2 cellular contexts compared by ENCODE assay signal in the genomic region with DNA sequence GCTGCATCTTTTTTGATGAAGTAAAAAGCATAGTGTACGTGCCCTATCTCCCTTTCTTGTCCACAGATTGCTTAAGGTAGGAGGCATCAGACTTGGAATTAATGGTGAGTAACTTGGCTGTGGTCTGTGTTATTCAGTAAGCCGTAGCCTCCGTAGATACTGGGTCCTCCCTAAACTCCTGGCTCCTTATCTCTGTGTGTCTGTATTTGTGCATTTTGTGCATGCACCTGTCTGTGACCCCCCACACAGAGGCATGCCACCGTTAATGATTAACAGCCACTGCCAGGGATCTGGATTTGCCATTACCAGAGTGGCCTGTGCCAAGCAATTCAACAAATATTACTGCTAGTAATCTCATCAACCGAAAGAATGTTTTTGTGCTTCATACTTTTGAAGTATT.
A peak's percentile ranks its signal among the peaks of the same experiment; 100 is the strongest.
TF ChIP-seq lines count a peak whose summit lies in the region.

No MANE protein-coding gene starts in this region.

TF ChIP-seq in HEK293, 187 proteins besides CTCF, POLR2A, EP300 and RAD21 (continues in another document):
- no peak for TF ChIP-seq ZNF121 (tag by site-specific recombination; IDR thresholded peaks at IDR 0.05)
- TF ChIP-seq GLIS1 (tag by site-specific recombination; IDR thresholded peaks at IDR 0.05), result peak; percentile 97
- TF ChIP-seq, protein P1, sequence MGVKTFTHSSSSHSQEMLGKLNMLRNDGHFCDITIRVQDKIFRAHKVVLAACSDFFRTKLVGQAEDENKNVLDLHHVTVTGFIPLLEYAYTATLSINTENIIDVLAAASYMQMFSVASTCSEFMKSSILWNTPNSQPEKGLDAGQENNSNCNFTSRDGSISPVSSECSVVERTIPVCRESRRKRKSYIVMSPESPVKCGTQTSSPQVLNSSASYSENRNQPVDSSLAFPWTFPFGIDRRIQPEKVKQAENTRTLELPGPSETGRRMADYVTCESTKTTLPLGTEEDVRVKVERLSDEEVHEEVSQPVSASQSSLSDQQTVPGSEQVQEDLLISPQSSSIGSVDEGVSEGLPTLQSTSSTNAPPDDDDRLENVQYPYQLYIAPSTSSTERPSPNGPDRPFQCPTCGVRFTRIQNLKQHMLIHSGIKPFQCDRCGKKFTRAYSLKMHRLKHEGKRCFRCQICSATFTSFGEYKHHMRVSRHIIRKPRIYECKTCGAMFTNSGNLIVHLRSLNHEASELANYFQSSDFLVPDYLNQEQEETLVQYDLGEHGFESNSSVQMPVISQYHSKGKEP (tag by site-specific recombination; IDR thresholded peaks at IDR 0.05), result peak; percentile 92
- TF ChIP-seq ZXDB (tag by site-specific recombination; IDR thresholded peaks at IDR 0.05), result 0 out of 2 replicates have a peak, but pooled peaks have one; percentile 23
- TF ChIP-seq, protein P2, sequence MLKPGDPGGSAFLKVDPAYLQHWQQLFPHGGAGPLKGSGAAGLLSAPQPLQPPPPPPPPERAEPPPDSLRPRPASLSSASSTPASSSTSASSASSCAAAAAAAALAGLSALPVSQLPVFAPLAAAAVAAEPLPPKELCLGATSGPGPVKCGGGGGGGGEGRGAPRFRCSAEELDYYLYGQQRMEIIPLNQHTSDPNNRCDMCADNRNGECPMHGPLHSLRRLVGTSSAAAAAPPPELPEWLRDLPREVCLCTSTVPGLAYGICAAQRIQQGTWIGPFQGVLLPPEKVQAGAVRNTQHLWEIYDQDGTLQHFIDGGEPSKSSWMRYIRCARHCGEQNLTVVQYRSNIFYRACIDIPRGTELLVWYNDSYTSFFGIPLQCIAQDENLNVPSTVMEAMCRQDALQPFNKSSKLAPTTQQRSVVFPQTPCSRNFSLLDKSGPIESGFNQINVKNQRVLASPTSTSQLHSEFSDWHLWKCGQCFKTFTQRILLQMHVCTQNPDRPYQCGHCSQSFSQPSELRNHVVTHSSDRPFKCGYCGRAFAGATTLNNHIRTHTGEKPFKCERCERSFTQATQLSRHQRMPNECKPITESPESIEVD (tag by site-specific recombination; IDR thresholded peaks at IDR 0.05), result peak; percentile 8; the same call in 1 of the 2 replicates
- TF ChIP-seq, protein P3, sequence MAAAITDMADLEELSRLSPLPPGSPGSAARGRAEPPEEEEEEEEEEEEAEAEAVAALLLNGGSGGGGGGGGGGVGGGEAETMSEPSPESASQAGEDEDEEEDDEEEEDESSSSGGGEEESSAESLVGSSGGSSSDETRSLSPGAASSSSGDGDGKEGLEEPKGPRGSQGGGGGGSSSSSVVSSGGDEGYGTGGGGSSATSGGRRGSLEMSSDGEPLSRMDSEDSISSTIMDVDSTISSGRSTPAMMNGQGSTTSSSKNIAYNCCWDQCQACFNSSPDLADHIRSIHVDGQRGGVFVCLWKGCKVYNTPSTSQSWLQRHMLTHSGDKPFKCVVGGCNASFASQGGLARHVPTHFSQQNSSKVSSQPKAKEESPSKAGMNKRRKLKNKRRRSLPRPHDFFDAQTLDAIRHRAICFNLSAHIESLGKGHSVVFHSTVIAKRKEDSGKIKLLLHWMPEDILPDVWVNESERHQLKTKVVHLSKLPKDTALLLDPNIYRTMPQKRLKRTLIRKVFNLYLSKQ (tag by site-specific recombination; IDR thresholded peaks at IDR 0.05; ENCODE audit: borderline replicate concordance), result no peak
- peak; percentile 63 for TF ChIP-seq WT1 (tag by site-specific recombination; IDR thresholded peaks at IDR 0.05)
- no peak for TF ChIP-seq ZNF747 (tag by site-specific recombination; IDR thresholded peaks at IDR 0.05)
- no peak for TF ChIP-seq ZNF654 (tag by site-specific recombination; IDR thresholded peaks at IDR 0.05; ENCODE audit: low read depth)
- TF ChIP-seq GLIS2 (tag by site-specific recombination; IDR thresholded peaks at IDR 0.05), result no peak
- TF ChIP-seq, protein P4, sequence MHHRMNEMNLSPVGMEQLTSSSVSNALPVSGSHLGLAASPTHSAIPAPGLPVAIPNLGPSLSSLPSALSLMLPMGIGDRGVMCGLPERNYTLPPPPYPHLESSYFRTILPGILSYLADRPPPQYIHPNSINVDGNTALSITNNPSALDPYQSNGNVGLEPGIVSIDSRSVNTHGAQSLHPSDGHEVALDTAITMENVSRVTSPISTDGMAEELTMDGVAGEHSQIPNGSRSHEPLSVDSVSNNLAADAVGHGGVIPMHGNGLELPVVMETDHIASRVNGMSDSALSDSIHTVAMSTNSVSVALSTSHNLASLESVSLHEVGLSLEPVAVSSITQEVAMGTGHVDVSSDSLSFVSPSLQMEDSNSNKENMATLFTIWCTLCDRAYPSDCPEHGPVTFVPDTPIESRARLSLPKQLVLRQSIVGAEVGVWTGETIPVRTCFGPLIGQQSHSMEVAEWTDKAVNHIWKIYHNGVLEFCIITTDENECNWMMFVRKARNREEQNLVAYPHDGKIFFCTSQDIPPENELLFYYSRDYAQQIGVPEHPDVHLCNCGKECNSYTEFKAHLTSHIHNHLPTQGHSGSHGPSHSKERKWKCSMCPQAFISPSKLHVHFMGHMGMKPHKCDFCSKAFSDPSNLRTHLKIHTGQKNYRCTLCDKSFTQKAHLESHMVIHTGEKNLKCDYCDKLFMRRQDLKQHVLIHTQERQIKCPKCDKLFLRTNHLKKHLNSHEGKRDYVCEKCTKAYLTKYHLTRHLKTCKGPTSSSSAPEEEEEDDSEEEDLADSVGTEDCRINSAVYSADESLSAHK (tag by site-specific recombination; IDR thresholded peaks at IDR 0.05), result no peak
- TF ChIP-seq ZBTB20 (tag by site-specific recombination; IDR thresholded peaks at IDR 0.05), result peak; percentile 49; the same call in 1 of the 2 replicates
- TF ChIP-seq, protein P5, sequence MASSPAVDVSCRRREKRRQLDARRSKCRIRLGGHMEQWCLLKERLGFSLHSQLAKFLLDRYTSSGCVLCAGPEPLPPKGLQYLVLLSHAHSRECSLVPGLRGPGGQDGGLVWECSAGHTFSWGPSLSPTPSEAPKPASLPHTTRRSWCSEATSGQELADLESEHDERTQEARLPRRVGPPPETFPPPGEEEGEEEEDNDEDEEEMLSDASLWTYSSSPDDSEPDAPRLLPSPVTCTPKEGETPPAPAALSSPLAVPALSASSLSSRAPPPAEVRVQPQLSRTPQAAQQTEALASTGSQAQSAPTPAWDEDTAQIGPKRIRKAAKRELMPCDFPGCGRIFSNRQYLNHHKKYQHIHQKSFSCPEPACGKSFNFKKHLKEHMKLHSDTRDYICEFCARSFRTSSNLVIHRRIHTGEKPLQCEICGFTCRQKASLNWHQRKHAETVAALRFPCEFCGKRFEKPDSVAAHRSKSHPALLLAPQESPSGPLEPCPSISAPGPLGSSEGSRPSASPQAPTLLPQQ (tag by site-specific recombination; IDR thresholded peaks at IDR 0.05), result no peak
- TF ChIP-seq OSR2 (tag by site-specific recombination; IDR thresholded peaks at IDR 0.05), result peak; percentile 70

TF ChIP-seq in HepG2, 621 proteins besides CTCF, POLR2A, EP300 and RAD21 (continues in another document):
- TF ChIP-seq GTF2F1 (IDR thresholded peaks at IDR 0.05; ENCODE audit: low read length), result no peak
- TF ChIP-seq, protein P6, sequence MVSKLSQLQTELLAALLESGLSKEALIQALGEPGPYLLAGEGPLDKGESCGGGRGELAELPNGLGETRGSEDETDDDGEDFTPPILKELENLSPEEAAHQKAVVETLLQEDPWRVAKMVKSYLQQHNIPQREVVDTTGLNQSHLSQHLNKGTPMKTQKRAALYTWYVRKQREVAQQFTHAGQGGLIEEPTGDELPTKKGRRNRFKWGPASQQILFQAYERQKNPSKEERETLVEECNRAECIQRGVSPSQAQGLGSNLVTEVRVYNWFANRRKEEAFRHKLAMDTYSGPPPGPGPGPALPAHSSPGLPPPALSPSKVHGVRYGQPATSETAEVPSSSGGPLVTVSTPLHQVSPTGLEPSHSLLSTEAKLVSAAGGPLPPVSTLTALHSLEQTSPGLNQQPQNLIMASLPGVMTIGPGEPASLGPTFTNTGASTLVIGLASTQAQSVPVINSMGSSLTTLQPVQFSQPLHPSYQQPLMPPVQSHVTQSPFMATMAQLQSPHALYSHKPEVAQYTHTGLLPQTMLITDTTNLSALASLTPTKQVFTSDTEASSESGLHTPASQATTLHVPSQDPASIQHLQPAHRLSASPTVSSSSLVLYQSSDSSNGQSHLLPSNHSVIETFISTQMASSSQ (IDR thresholded peaks at IDR 0.05; ENCODE audit: low read depth), result peak; percentile 64
- TF ChIP-seq, protein P6 (CRISPR knock-in tag; IDR thresholded peaks at IDR 0.05; ENCODE audit: borderline replicate concordance), result peak; percentile 70; the same call in 1 of the 2 replicates
- TF ChIP-seq, protein P7, sequence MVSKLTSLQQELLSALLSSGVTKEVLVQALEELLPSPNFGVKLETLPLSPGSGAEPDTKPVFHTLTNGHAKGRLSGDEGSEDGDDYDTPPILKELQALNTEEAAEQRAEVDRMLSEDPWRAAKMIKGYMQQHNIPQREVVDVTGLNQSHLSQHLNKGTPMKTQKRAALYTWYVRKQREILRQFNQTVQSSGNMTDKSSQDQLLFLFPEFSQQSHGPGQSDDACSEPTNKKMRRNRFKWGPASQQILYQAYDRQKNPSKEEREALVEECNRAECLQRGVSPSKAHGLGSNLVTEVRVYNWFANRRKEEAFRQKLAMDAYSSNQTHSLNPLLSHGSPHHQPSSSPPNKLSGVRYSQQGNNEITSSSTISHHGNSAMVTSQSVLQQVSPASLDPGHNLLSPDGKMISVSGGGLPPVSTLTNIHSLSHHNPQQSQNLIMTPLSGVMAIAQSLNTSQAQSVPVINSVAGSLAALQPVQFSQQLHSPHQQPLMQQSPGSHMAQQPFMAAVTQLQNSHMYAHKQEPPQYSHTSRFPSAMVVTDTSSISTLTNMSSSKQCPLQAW (CRISPR knock-in tag; IDR thresholded peaks at IDR 0.05), result peak; percentile 44; the same call in 1 of the 2 replicates
- TF ChIP-seq ZNF274 (CRISPR knock-in tag; IDR thresholded peaks at IDR 0.05), result no peak
- TF ChIP-seq ZNF605 (CRISPR knock-in tag; IDR thresholded peaks at IDR 0.05), result no peak
- TF ChIP-seq RARG (CRISPR knock-in tag; IDR thresholded peaks at IDR 0.05; ENCODE audit: low read depth), result no peak
- TF ChIP-seq, protein P8, sequence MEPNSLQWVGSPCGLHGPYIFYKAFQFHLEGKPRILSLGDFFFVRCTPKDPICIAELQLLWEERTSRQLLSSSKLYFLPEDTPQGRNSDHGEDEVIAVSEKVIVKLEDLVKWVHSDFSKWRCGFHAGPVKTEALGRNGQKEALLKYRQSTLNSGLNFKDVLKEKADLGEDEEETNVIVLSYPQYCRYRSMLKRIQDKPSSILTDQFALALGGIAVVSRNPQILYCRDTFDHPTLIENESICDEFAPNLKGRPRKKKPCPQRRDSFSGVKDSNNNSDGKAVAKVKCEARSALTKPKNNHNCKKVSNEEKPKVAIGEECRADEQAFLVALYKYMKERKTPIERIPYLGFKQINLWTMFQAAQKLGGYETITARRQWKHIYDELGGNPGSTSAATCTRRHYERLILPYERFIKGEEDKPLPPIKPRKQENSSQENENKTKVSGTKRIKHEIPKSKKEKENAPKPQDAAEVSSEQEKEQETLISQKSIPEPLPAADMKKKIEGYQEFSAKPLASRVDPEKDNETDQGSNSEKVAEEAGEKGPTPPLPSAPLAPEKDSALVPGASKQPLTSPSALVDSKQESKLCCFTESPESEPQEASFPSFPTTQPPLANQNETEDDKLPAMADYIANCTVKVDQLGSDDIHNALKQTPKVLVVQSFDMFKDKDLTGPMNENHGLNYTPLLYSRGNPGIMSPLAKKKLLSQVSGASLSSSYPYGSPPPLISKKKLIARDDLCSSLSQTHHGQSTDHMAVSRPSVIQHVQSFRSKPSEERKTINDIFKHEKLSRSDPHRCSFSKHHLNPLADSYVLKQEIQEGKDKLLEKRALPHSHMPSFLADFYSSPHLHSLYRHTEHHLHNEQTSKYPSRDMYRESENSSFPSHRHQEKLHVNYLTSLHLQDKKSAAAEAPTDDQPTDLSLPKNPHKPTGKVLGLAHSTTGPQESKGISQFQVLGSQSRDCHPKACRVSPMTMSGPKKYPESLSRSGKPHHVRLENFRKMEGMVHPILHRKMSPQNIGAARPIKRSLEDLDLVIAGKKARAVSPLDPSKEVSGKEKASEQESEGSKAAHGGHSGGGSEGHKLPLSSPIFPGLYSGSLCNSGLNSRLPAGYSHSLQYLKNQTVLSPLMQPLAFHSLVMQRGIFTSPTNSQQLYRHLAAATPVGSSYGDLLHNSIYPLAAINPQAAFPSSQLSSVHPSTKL (CRISPR knock-in tag; IDR thresholded peaks at IDR 0.05), result no peak
- TF ChIP-seq ZNF652 (CRISPR knock-in tag; IDR thresholded peaks at IDR 0.05; ENCODE audit: borderline replicate concordance, low read depth), result no peak
- TF ChIP-seq, protein P9, sequence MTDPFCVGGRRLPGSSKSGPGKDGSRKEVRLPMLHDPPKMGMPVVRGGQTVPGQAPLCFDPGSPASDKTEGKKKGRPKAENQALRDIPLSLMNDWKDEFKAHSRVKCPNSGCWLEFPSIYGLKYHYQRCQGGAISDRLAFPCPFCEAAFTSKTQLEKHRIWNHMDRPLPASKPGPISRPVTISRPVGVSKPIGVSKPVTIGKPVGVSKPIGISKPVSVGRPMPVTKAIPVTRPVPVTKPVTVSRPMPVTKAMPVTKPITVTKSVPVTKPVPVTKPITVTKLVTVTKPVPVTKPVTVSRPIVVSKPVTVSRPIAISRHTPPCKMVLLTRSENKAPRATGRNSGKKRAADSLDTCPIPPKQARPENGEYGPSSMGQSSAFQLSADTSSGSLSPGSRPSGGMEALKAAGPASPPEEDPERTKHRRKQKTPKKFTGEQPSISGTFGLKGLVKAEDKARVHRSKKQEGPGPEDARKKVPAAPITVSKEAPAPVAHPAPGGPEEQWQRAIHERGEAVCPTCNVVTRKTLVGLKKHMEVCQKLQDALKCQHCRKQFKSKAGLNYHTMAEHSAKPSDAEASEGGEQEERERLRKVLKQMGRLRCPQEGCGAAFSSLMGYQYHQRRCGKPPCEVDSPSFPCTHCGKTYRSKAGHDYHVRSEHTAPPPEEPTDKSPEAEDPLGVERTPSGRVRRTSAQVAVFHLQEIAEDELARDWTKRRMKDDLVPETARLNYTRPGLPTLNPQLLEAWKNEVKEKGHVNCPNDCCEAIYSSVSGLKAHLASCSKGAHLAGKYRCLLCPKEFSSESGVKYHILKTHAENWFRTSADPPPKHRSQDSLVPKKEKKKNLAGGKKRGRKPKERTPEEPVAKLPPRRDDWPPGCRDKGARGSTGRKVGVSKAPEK (CRISPR knock-in tag; IDR thresholded peaks at IDR 0.05; ENCODE audit: borderline replicate concordance), result no peak
- TF ChIP-seq, protein P10, sequence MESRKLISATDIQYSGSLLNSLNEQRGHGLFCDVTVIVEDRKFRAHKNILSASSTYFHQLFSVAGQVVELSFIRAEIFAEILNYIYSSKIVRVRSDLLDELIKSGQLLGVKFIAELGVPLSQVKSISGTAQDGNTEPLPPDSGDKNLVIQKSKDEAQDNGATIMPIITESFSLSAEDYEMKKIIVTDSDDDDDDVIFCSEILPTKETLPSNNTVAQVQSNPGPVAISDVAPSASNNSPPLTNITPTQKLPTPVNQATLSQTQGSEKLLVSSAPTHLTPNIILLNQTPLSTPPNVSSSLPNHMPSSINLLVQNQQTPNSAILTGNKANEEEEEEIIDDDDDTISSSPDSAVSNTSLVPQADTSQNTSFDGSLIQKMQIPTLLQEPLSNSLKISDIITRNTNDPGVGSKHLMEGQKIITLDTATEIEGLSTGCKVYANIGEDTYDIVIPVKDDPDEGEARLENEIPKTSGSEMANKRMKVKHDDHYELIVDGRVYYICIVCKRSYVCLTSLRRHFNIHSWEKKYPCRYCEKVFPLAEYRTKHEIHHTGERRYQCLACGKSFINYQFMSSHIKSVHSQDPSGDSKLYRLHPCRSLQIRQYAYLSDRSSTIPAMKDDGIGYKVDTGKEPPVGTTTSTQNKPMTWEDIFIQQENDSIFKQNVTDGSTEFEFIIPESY (CRISPR knock-in tag; IDR thresholded peaks at IDR 0.05), result no peak
